8 cellular contexts compared by ENCODE assay signal in the genomic region with DNA sequence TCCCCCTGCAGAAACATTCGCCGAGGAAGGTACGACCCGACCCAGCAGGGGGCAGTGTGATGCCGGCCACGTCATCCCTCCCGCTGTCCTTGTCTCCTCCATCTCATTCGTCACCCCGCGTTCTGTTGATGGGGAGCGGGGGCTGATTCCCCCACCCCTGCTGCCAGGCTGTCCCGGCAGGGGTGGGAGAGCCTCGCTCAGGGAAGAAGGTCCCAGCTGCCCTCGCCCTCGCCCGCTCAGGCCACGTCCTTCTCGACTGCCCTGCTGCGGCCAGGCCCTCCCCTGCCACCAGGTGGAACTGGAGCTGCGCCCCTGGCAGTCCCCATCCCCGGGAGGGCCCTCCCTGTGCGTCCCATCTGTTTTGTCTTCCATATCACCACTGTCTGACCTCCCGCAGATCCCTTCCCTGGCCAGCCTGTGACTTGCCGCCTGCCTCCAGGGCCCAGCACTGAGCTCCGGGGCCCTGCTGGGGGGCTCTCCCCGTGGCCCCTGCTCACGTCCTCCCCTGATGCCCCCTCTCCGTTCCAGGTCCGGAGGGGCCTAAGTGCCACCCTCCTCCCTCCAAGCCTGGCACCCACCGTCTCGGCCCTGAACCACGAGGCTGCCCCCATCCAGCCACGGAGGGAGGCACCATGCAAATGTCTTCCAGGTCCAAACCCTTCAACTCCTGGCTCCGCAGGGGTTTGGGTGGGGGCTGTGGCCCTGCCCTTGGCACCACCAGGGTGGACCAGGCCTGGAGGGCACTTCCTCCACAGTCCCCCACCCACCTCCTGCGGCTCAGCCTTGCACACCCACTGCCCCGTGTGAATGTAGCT. TPM values are rescaled to one million over a fixed set of nuclear protein-coding genes. Genes with fewer than 3 reads are reported as not detected.
DNase-seq lines count a peak whose midpoint lies in the region; ATAC-seq and TF ChIP-seq lines count a peak whose summit lies in the region.

No MANE protein-coding gene starts in this region.

- 16 to 19% (median 17%) methylated on average over 18 to 36 of the region's 36 CpGs for WGBS in adrenal gland, 4 donors
- WGBS in prostate gland, result 18% methylated on average over 36 of the region's 36 CpGs
- WGBS in transverse colon (ENCODE audit: low coverage in 1 of 2), 2 donors, result 13% methylated on average over 31 of the region's 36 CpGs; no CpG with 5 or more reads in 1 of the 2 donors

- H3K27me3 ChIP-seq in adrenal gland (peaks cover 7% of the 10 kb centered on the region), prostate gland (replicated peaks; ENCODE audit: insufficient read depth) (no peaks in the 10 kb centered on the region), transverse colon (no peaks in the 10 kb centered on the region)

- DNase-seq in GF-D8 (lab: John Stamatoyannopoulos, UW) (peak; percentile 5), NAMALWA (ENCODE audit: low spot score) (peak; percentile 86), T-helper 1 cell (peak; percentile 56 to 77 (median 71)), adrenal gland (peak; percentile 76 to 88 (median 79)), left cardiac atrium (peak; percentile 79), prostate gland (ENCODE audit: low spot score) (peak; percentile 63), transverse colon (peak; percentile 84)

- H3K9me3 ChIP-seq in adrenal gland (replicated peaks in 1 of 3), result no peaks in the 10 kb centered on the region
- no peaks in the 10 kb centered on the region for H3K9me3 ChIP-seq in prostate gland
- H3K9me3 ChIP-seq in transverse colon, result no peaks in the 10 kb centered on the region

- in situ Hi-C loops in transverse colon (cut with MboI; ENCODE audit: low pct_ligation_motif_present in 1 of 4, low pct_unique_long_range_greater_than_20kb in 1 of 4, low sequenced_read_pairs in 3 of 4), result loop anchor here (5.0 to 10.0 kb wide), 3 partner anchors 83 to 88 kb away; no protein-coding TSS in a partner anchor

- ATAC-seq in left cardiac atrium (peak; percentile 25 to 29), HG03378 (IDR thresholded peaks at IDR 0.05; ENCODE audit: unreplicated experiment) (no peak)

- no peak for TF ChIP-seq EP300 in transverse colon (IDR thresholded peaks at IDR 0.05; ENCODE audit: low read depth)

- no peak overlapping the region for H3K27ac ChIP-seq in adrenal gland
- H3K27ac ChIP-seq in prostate gland, result peak overlapping the region; percentile 49 to 59
- H3K27ac ChIP-seq in transverse colon, result peak overlapping the region; percentile 50 to 86 (median 70)

- TF ChIP-seq POLR2A in adrenal gland (IDR thresholded peaks at IDR 0.05) (no peak), prostate gland (IDR thresholded peaks at IDR 0.05) (no peak), transverse colon (IDR thresholded peaks at IDR 0.05) (no peak)

- intact Hi-C loops in adrenal gland (cut with DNase I), result loop anchor here (2.0 to 10.0 kb wide), 3 partner anchors 85 to 355 kb away; partner anchors contain the start of genes ACBD4 (in 1 of the 2) and PLCD3 (in 1 of the 2)
- intact Hi-C loops in left cardiac atrium (cut with DNase I), result loop anchor here (5.0 kb wide), 2 partner anchors 48 to 93 kb away; no protein-coding TSS in a partner anchor
- intact Hi-C loops in prostate gland (cut with DNase I), result loop anchor here (2.0 to 5.0 kb wide), 3 partner anchors 93 to 353 kb away; partner anchors contain the start of gene PLCD3
- intact Hi-C loops in transverse colon (cut with DNase I; ENCODE audit: low total_unique reads), result loop anchor here (5.0 to 10.0 kb wide), 2 partner anchors 88 to 355 kb away; partner anchors contain the start of genes ACBD4 and PLCD3

- no peaks in the 10 kb centered on the region for H3K36me3 ChIP-seq in adrenal gland (replicated peaks in 1 of 2)
- no peaks in the 10 kb centered on the region for H3K36me3 ChIP-seq in prostate gland
- no peaks in the 10 kb centered on the region for H3K36me3 ChIP-seq in transverse colon

- H3K4me1 ChIP-seq in adrenal gland (replicated peaks in 1 of 2), result peaks cover 11 to 15% of the 10 kb centered on the region in 2 donors
- no peaks in the 10 kb centered on the region for H3K4me1 ChIP-seq in prostate gland (replicated peaks)
- peaks cover 12 to 31% (median 21%) of the 10 kb centered on the region in 4 donors for H3K4me1 ChIP-seq in transverse colon

- TF ChIP-seq CTCF in adrenal gland (IDR thresholded peaks at IDR 0.05), result peak; percentile 80 to 89 (median 84)
- peak; percentile 67 to 85 (median 82) for TF ChIP-seq CTCF in prostate gland (IDR thresholded peaks at IDR 0.05)
- peak; percentile 86 to 92 (median 90) for TF ChIP-seq CTCF in transverse colon (IDR thresholded peaks at IDR 0.05)

- H3K4me3 ChIP-seq in adrenal gland, result peak overlapping the region in 1 of 4 donors; percentile 20
- peak overlapping the region; percentile 11 to 33 for H3K4me3 ChIP-seq in prostate gland
- H3K4me3 ChIP-seq in transverse colon, result peak overlapping the region in 3 of 4 donors; percentile 19 to 37 (median 27)

RNA-seq across cellular contexts. Expression of gene ADAM11, which starts 20.6 kb away (rescaled TPM):
- under 1 TPM in 6 of 8 donors, not detected in 2; 0.19 to 0.50 (median 0.28) TPM for total RNA-seq in adrenal gland
- polyA plus RNA-seq in adrenal gland, result under 1 TPM; 0.05 to 0.80 (median 0.57) TPM
- total RNA-seq in left cardiac atrium, result 10 to 100 TPM; 19.5 to 28.0 TPM
- total RNA-seq in prostate gland, result 1 to 10 TPM in 1 of 2 donors, under 1 TPM in 1; 0.64 to 3.5 TPM
- 1 to 10 TPM in 1 of 4 donors, under 1 TPM in 3; 0.37 to 2.0 (median 0.72) TPM for total RNA-seq in transverse colon

RNA-seq across cellular contexts. Expression of gene GJC1, which starts 50.7 kb away (rescaled TPM):
- total RNA-seq in adrenal gland (1 to 10 TPM in 6 of 8 donors, under 1 TPM in 2; 0.69 to 2.8 (median 2.4) TPM), left cardiac atrium (10 to 100 TPM; 28.5 to 38.5 TPM), prostate gland (10 to 100 TPM in 1 of 2 donors, 1 to 10 TPM in 1; 5.3 to 18.3 TPM), transverse colon (10 to 100 TPM; 12.0 to 18.7 (median 14.7) TPM)
- 1 to 10 TPM; 1.0 to 1.5 (median 1.1) TPM for polyA plus RNA-seq in adrenal gland

Comparison
In these comparisons a context has a peak if more than half of its experiments do, and no peak if none do; other contexts are left out.
1. DNase-seq: peak in every context shown above with its lines; median percentile 86 in NAMALWA; 84 in transverse colon; 79 in adrenal gland; 79 in left cardiac atrium; 71 in T-helper 1 cell; 63 in prostate gland; 5 in GF-D8.
2. H3K27ac ChIP-seq: peak in prostate gland (2 of 2) and transverse colon (4 of 4); none in adrenal gland (0 of 5).
3. RNA of gene ADAM11, which starts 20.6 kb away (total RNA-seq): 19.5 to 28.0 TPM in left cardiac atrium; 0.64 to 3.5 TPM in prostate gland, 0.37 to 2.0 TPM in transverse colon and 0.19 to 0.50 TPM in adrenal gland; every median in the first group is over 4 times any median in the second.
4. Peak in every context shown above with its lines, with median percentiles within 50 percentile points of each other: CTCF ChIP-seq.